18 cellular contexts compared by ENCODE assay signal in the genomic region with DNA sequence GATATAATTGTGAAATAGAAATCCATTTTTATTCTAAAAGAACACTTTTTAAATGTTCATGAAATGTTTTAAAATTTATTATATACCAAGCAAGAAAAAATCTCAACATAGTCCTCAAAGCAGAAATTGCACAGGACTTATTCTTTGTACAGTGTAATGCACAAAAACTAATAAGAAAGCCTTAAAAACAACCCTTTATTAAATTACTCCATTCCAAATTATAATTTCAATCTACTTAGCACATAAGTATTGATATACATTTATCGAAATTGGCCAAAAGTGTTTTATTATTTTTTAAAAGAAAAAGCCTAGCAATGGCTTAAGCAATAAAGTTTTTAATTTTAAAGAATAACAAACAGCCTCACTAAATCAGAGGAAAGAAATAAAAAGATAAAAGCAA. TPM values are rescaled to one million over a fixed set of nuclear protein-coding genes. Genes with fewer than 3 reads are reported as not detected.
DNase-seq lines count a peak whose midpoint lies in the region; ATAC-seq lines count a peak whose summit lies in the region.
"Had no signal": no experiment of that assay in that cellular context is flagged by ENCODE, and none has a peak within 500 bp of the region (broad histone marks: within the 10 kb centered on the region; RNA-seq: fewer than 3 reads in every experiment).

No MANE protein-coding gene starts in this region.

- peaks cover 84% of the 10 kb centered on the region for H3K4me1 Mint-ChIP-seq in activated CD8-positive, alpha-beta memory T cell treated with anti-CD3 and anti-CD28 coated beads, Interleukin-2, amount 10 ng/mL, durations not matched to agents 7 days and 5 days
- peaks cover 48 to 91% (median 66%) of the 10 kb centered on the region in 4 donors for H3K4me1 Mint-ChIP-seq in CD4-positive, alpha-beta memory T cell
- peaks cover 49% of the 10 kb centered on the region for H3K4me1 Mint-ChIP-seq in activated T-helper 17 cell treated with anti-CD3 and anti-CD28 coated beads, Interleukin-2, amount 50 U/mL, for 72 hours
- peaks cover 33 to 89% (median 75%) of the 10 kb centered on the region in 4 donors for H3K4me1 Mint-ChIP-seq in naive thymus-derived CD8-positive, alpha-beta T cell

- POLR2A ChIA-PET in CD4-positive, alpha-beta memory T cell (lab: Charles Lee; ENCODE audit: partially characterized antibody), result interaction anchor here (2.0 to 16.5 kb wide), 4 partner anchors 10 to 34 kb away, joined by 10 to 210 read pairs (median 80); a partner anchor contains a TSS
- POLR2A ChIA-PET in naive thymus-derived CD8-positive, alpha-beta T cell (lab: Charles Lee), result interaction anchor here (1.2 to 15.8 kb wide), 6 partner anchors 10 to 26 kb away, joined by 4 to 162 read pairs (median 14); a partner anchor contains a TSS

- no peak overlapping the region for H3K4me3 Mint-ChIP-seq in activated CD8-positive, alpha-beta memory T cell treated with anti-CD3 and anti-CD28 coated beads, Interleukin-2, amount 10 ng/mL, durations not matched to agents 7 days and 5 days
- peak overlapping the region in 4 of 8 donors; percentile 25 to 66 (median 62) for H3K4me3 Mint-ChIP-seq in CD4-positive, alpha-beta memory T cell
- H3K4me3 Mint-ChIP-seq in activated T-helper 17 cell treated with anti-CD3 and anti-CD28 coated beads, Interleukin-2, amount 50 U/mL, for 72 hours, result peak overlapping the region; percentile 79
- H3K4me3 Mint-ChIP-seq in naive thymus-derived CD8-positive, alpha-beta T cell, result peak overlapping the region in 3 of 10 donors; percentile 41 to 65 (median 53)
- H3K4me3 Mint-ChIP-seq: CD14-positive monocyte had no signal

- H3K4me3 ChIP-seq in CD4-positive, alpha-beta memory T cell (ENCODE audit: low read length in 2 of 2), result no peak overlapping the region

- H3K36me3 Mint-ChIP-seq in activated CD8-positive, alpha-beta memory T cell treated with anti-CD3 and anti-CD28 coated beads, Interleukin-2, amount 10 ng/mL, durations not matched to agents 7 days and 5 days, result peaks cover 39% of the 10 kb centered on the region
- peaks cover 50 to 57% of the 10 kb centered on the region in 2 donors for H3K36me3 Mint-ChIP-seq in CD4-positive, alpha-beta memory T cell
- H3K36me3 Mint-ChIP-seq in activated T-helper 17 cell treated with anti-CD3 and anti-CD28 coated beads, Interleukin-2, amount 50 U/mL, for 72 hours (ENCODE audit: low read depth), result peaks cover 78% of the 10 kb centered on the region
- peaks cover 4 to 45% (median 24%) of the 10 kb centered on the region in 3 donors for H3K36me3 Mint-ChIP-seq in naive thymus-derived CD8-positive, alpha-beta T cell

- intact Hi-C loops in CD4-positive, alpha-beta memory T cell (cut with micrococcal nuclease), result no loop called here

- H3K4me1 ChIP-seq in CD4-positive, alpha-beta memory T cell (ENCODE audit: insufficient read depth, low read length), result peaks cover 100% of the 10 kb centered on the region

- H3K27me3 Mint-ChIP-seq in activated CD8-positive, alpha-beta memory T cell treated with anti-CD3 and anti-CD28 coated beads, Interleukin-2, amount 10 ng/mL, durations not matched to agents 7 days and 5 days, result no peaks in the 10 kb centered on the region
- no peaks in the 10 kb centered on the region for H3K27me3 Mint-ChIP-seq in CD4-positive, alpha-beta memory T cell
- no peaks in the 10 kb centered on the region for H3K27me3 Mint-ChIP-seq in activated T-helper 17 cell treated with anti-CD3 and anti-CD28 coated beads, Interleukin-2, amount 50 U/mL, for 72 hours
- H3K27me3 Mint-ChIP-seq in naive thymus-derived CD8-positive, alpha-beta T cell, result no peaks in the 10 kb centered on the region

- no peaks in the 10 kb centered on the region for H3K9me3 Mint-ChIP-seq in activated CD8-positive, alpha-beta memory T cell treated with anti-CD3 and anti-CD28 coated beads, Interleukin-2, amount 10 ng/mL, durations not matched to agents 7 days and 5 days (ENCODE audit: low read depth)
- H3K9me3 Mint-ChIP-seq in CD4-positive, alpha-beta memory T cell, result peaks cover 0 to 2% (median 0%) of the 10 kb centered on the region in 8 donors
- H3K9me3 Mint-ChIP-seq in activated T-helper 17 cell treated with anti-CD3 and anti-CD28 coated beads, Interleukin-2, amount 50 U/mL, for 72 hours, result no peaks in the 10 kb centered on the region
- no peaks in the 10 kb centered on the region for H3K9me3 Mint-ChIP-seq in naive thymus-derived CD8-positive, alpha-beta T cell
- H3K9me3 Mint-ChIP-seq: CD14-positive monocyte had no signal

- peaks cover 15% of the 10 kb centered on the region for H3K36me3 ChIP-seq in CD4-positive, alpha-beta memory T cell (ENCODE audit: insufficient read depth, low read length)

- no peaks in the 10 kb centered on the region for H3K9me3 ChIP-seq in CD4-positive, alpha-beta memory T cell (ENCODE audit: control insufficient read depth in 1 of 2, low read length in 2 of 2)

- ATAC-seq in activated CD8-positive, alpha-beta memory T cell treated with anti-CD3 and anti-CD28 coated beads, Interleukin-2, amount 10 ng/mL, durations not matched to agents 7 days and 5 days, result no peak
- no peak for ATAC-seq in activated T-helper 17 cell treated with anti-CD3 and anti-CD28 coated beads, Interleukin-2, amount 50 U/mL, for 72 hours (replicated peaks)
- no peak for ATAC-seq in naive thymus-derived CD8-positive, alpha-beta T cell
- ATAC-seq: PC-3 had no signal

- no peak overlapping the region for H3K27ac ChIP-seq in CD4-positive, alpha-beta memory T cell (ENCODE audit: low read depth, low read length)
- H3K27ac ChIP-seq: RWPE1 had no signal

- CTCF ChIA-PET in activated CD8-positive, alpha-beta memory T cell treated with anti-CD3 and anti-CD28 coated beads, Interleukin-2, amount 10 ng/mL, durations not matched to agents 7 days and 5 days (lab: Charles Lee), result interaction anchor here (1.6 to 2.0 kb wide), 4 partner anchors 13 to 33 kb away, joined by 4 to 10 read pairs (median 6); no protein-coding TSS in a partner anchor
- CTCF ChIA-PET in CD4-positive, alpha-beta memory T cell (lab: Charles Lee; ENCODE audit: partially characterized antibody), result interaction anchor here (1.8 to 6.9 kb wide), 3 partner anchors 19 to 43 kb away, joined by 4 to 37 read pairs (median 7); a partner anchor contains a TSS

- no peak for DNase-seq in activated CD8-positive, alpha-beta memory T cell treated with anti-CD3 and anti-CD28 coated beads, Interleukin-2, amount 10 ng/mL, durations not matched to agents 7 days and 5 days
- no peak for DNase-seq in activated CD8-positive, alpha-beta memory T cell treated with anti-CD3 and anti-CD28 coated beads, Interleukin-2, amount 50 U/mL, for 48 hours
- no peak for DNase-seq in CD4-positive, alpha-beta memory T cell
- no peak for DNase-seq in naive thymus-derived CD8-positive, alpha-beta T cell
- DNase-seq in NOMO-1 treated with dmso at 0.1 percent for 144 hours (lab: John Stamatoyannopoulos, UW; ENCODE audit: unreplicated experiment) (no peak), amygdala (lab: John Stamatoyannopoulos, UW) (no peak), cerebellar cortex (ENCODE audit: low spot score) (no peak)
- DNase-seq: KBM-7, NCI-H1417 treated with DMSO at 0.1 percent for 48 hours, NCI-H1930, NCI-H2171, NCI-H446 treated with DMSO at 0.1 percent for 48 hours, PC-3 had no signal

- H3K27me3 ChIP-seq in CD4-positive, alpha-beta memory T cell (ENCODE audit: insufficient read depth, low read length), result no peaks in the 10 kb centered on the region

- H3K27ac Mint-ChIP-seq in activated CD8-positive, alpha-beta memory T cell treated with anti-CD3 and anti-CD28 coated beads, Interleukin-2, amount 10 ng/mL, durations not matched to agents 7 days and 5 days, result peak overlapping the region; percentile 72
- peak overlapping the region in 5 of 7 donors; percentile 60 to 83 (median 65) for H3K27ac Mint-ChIP-seq in CD4-positive, alpha-beta memory T cell
- H3K27ac Mint-ChIP-seq in activated T-helper 17 cell treated with anti-CD3 and anti-CD28 coated beads, Interleukin-2, amount 50 U/mL, for 72 hours, result peak overlapping the region; percentile 81
- peak overlapping the region in 9 of 10 donors; percentile 17 to 96 (median 86) for H3K27ac Mint-ChIP-seq in naive thymus-derived CD8-positive, alpha-beta T cell

RNA-seq across cellular contexts. Expression of a gene that starts 19.1 kb away (rescaled TPM):
- total RNA-seq in activated CD8-positive, alpha-beta memory T cell treated with anti-CD3 and anti-CD28 coated beads, Interleukin-2, amount 10 ng/mL, durations not matched to agents 7 days and 5 days, result 100 to 1,000 TPM; 156 to 287 TPM
- total RNA-seq in CD4-positive, alpha-beta memory T cell, result 100 to 1,000 TPM; 416 to 457 TPM
- 100 to 1,000 TPM in 1 of 2 donors, 10 to 100 TPM in 1; 41.6 to 151 TPM for polyA plus RNA-seq in CD4-positive, alpha-beta memory T cell
- 100 to 1,000 TPM; 182 to 219 TPM for total RNA-seq in activated T-helper 17 cell treated with anti-CD3 and anti-CD28 coated beads, Interleukin-2, amount 50 U/mL, for 72 hours
- total RNA-seq in naive thymus-derived CD8-positive, alpha-beta T cell, result 100 to 1,000 TPM; 474 to 488 TPM
- polyA plus RNA-seq in naive thymus-derived CD8-positive, alpha-beta T cell, result 100 to 1,000 TPM in 1 of 3 donors, 10 to 100 TPM in 2; 70.4 to 137 (median 80.0) TPM

RNA-seq across cellular contexts. Expression of a gene that starts 46.7 kb away (rescaled TPM):
- not detected for total RNA-seq in activated CD8-positive, alpha-beta memory T cell treated with anti-CD3 and anti-CD28 coated beads, Interleukin-2, amount 10 ng/mL, durations not matched to agents 7 days and 5 days
- total RNA-seq in CD4-positive, alpha-beta memory T cell, result not detected
- polyA plus RNA-seq in CD4-positive, alpha-beta memory T cell, result under 1 TPM in 1 of 2 donors, not detected in 1; 0.14 TPM
- not detected for total RNA-seq in activated T-helper 17 cell treated with anti-CD3 and anti-CD28 coated beads, Interleukin-2, amount 50 U/mL, for 72 hours
- under 1 TPM in 1 of 2 experiments, not detected in 1; 0.27 TPM for total RNA-seq in naive thymus-derived CD8-positive, alpha-beta T cell
- under 1 TPM in 2 of 3 donors, not detected in 1; 0.20 to 0.21 TPM for polyA plus RNA-seq in naive thymus-derived CD8-positive, alpha-beta T cell
- total RNA-seq: A673, H4, PC-3 had no signal
